ENCODE assay signal across 10 cellular contexts in the genomic region with DNA sequence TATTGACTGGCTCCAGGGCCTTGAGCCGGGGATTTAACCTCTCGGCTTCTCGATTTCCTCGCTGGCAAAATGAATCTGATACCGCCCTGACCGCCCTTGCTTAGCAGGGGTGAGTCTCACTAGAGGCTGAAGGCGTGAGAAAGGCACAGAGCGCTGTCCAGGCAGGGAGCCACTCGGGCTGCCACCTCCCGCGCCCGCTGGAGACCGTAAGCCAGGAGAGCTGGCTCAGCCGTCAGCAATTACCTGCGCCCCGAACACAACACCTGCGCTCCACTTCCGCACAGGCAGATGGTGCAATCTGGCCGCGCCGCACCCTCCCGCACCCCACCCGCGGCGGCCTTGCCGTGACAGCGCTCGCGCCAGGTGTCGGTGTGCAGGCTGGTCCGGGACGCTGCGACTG.
A peak's percentile ranks its signal among the peaks of the same experiment; 100 is the strongest.
DNase-seq lines count a peak whose midpoint lies in the region; ATAC-seq lines count a peak whose summit lies in the region.
"Had no signal": no experiment of that assay in that cellular context is flagged by ENCODE, and none has a peak within 500 bp of the region (broad histone marks: within the 10 kb centered on the region; RNA-seq: fewer than 3 reads in every experiment).

No MANE protein-coding gene starts in this region.

- intact Hi-C loops in posterior vena cava (cut with DNase I) = no loop called here

- peak; percentile 17 for DNase-seq in DMS 273 (lab: John Stamatoyannopoulos, UW; ENCODE audit: unreplicated experiment)
- no peak for DNase-seq in DMS 273 treated with DMSO at 0.1 percent for 48 hours (lab: John Stamatoyannopoulos, UW)
- DNase-seq in NCI-H748 (lab: John Stamatoyannopoulos, UW; ENCODE audit: unreplicated experiment) = peak; percentile 88
- DNase-seq in retina = peak; percentile 59
- no peak for DNase-seq in posterior vena cava (ENCODE audit: low spot score)
- DNase-seq in activated effector memory CD4-positive, alpha-beta T cell treated with anti-CD3 and anti-CD28 coated beads, Interleukin-2, amount 50 U/mL, for 16 hours = no peak
- DNase-seq in H4 (ENCODE audit: low spot score) = no peak
- DNase-seq: activated naive CD8-positive, alpha-beta T cell treated with anti-CD3 and anti-CD28 coated beads, Interleukin-2, amount 10 ng/mL, durations not matched to agents 7 days and 5 days; KG1 had no signal

- peak; percentile 82 for ATAC-seq in esophagus mucosa

Comparison
In these comparisons a context has a peak if more than half of its experiments do, and no peak if none do; other contexts are left out.
1. DNase-seq: peak in DMS 273 (single experiment), NCI-H748 (single experiment) and retina (single experiment); none in DMS 273 treated with DMSO at 0.1 percent for 48 hours (single experiment), posterior vena cava (single experiment), activated effector memory CD4-positive, alpha-beta T cell treated with anti-CD3 and anti-CD28 coated beads, Interleukin-2, amount 50 U/mL, for 16 hours (single experiment) and H4 (single experiment).